ENCODE assay signal across 26 cellular contexts in the genomic region with DNA sequence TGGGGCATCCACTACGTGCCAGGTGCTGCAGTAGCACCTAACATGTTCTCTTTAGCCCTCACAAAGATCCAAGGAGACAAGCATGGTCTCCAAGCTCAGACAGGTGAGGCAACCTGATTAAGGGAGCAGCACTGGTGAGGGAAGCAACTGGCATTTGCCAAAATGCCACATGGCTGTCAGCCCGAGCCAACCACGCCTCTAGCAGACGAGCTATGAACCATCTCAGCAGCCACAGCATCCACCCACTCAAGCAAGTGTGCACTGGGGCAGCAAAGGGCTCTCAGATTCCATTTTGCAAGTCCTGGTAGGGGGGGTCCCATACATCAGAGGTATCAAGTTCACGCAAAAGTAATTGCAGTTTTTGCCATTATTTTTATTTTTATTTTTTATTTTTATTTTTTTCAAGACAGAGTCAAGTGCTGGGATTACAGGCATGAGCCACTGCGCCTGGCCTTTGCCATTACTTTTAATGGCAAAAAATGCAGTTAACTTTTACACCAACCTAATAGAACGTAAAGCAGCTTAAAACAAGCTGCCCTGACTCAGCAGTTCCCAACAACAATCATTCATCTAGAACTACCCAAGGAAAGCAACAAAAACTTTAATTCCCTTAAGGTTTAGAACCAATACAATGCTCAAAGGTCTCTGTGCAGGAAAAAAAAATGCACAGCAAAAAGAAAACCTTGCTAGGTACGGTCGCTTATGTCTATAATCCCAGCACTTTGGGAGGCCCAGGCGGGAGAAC. TPM values are rescaled to one million over a fixed set of nuclear protein-coding genes. Genes with fewer than 3 reads are reported as not detected.
DNase-seq lines count a peak whose midpoint lies in the region; ATAC-seq and TF ChIP-seq lines count a peak whose summit lies in the region.
"Had no signal": no experiment of that assay in that cellular context is flagged by ENCODE, and none has a peak within 500 bp of the region (broad histone marks: within the 10 kb centered on the region; RNA-seq: fewer than 3 reads in every experiment).

No MANE protein-coding gene starts in this region.

- DNase-seq in activated CD4-positive, alpha-beta T cell treated with anti-CD3 and anti-CD28 coated beads for 36 hours = peak; percentile 40
- DNase-seq in activated CD4-positive, alpha-beta T cell treated with anti-CD3 and anti-CD28 coated beads, Interleukin-2, amount 50 U/mL, for 1 hour = no peak
- DNase-seq in G401 (ENCODE audit: low spot score) (peak; percentile 93), neuronal stem cell (ENCODE audit: low spot score) (no peak), NCI-H1092 treated with DMSO at 0.1 percent for 48 hours (lab: John Stamatoyannopoulos, UW) (no peak), mucosa of descending colon (no peak), immature natural killer cell (no peak)
- DNase-seq: activated naive CD4-positive, alpha-beta T cell treated with anti-CD3 and anti-CD28 coated beads, Interleukin-2, amount 10 ng/mL, durations not matched to agents 7 days and 5 days; CD4-positive, alpha-beta memory T cell; DMS79 treated with DMSO at 0.1 percent for 48 hours; GOT3; islet precursor cell; mammary epithelial cell; naive thymus-derived CD4-positive, alpha-beta T cell; NCI-H1930; NCI-H510A; SHP77 treated with DMSO at 0.1 percent for 48 hours; T-cell; testis had no signal

- no peak overlapping the region for H2BK5ac ChIP-seq in neuronal stem cell (ENCODE audit: low read length)

- H3K27ac ChIP-seq in neuronal stem cell (replicated peaks; ENCODE audit: low read length) = no peak overlapping the region
- H3K27ac ChIP-seq: coronary artery, hepatocyte, skin epidermis, testis had no signal

- ATAC-seq in activated CD4-positive, alpha-beta T cell treated with anti-CD3 and anti-CD28 coated beads for 36 hours = no peak
- ATAC-seq in activated T-helper 17 cell treated with anti-CD3 and anti-CD28 coated beads, Interleukin-2, amount 50 U/mL, for 72 hours (replicated peaks) = peak; percentile 23
- ATAC-seq in mucosa of descending colon = no peak
- ATAC-seq: naive thymus-derived CD4-positive, alpha-beta T cell; T-cell had no signal

- CTCF ChIA-PET in activated CD4-positive, alpha-beta T cell treated with anti-CD3 and anti-CD28 coated beads for 36 hours (lab: Charles Lee) = interaction anchor here (0.6 to 1.6 kb wide), 4 partner anchors 10 to 801 kb away, joined by 3 to 4 read pairs (median 3); no protein-coding TSS in a partner anchor

- H2BK12ac ChIP-seq in neuronal stem cell (ENCODE audit: low read length) = no peak overlapping the region

- H3K4me2 ChIP-seq in neuronal stem cell (ENCODE audit: insufficient read depth, low read length, poor library complexity, severe bottlenecking) = no peak overlapping the region
- H3K4me2 ChIP-seq: hepatocyte had no signal

- H4K8ac ChIP-seq in neuronal stem cell (ENCODE audit: low read depth, low read length) = no peak overlapping the region

- H3K79me1 ChIP-seq in neuronal stem cell (ENCODE audit: low read depth, low read length) = peaks cover 4% of the 10 kb centered on the region

- no peaks in the 10 kb centered on the region for H3K27me3 Mint-ChIP-seq in activated CD4-positive, alpha-beta T cell treated with anti-CD3 and anti-CD28 coated beads for 36 hours
- H3K27me3 Mint-ChIP-seq in activated T-helper 17 cell treated with anti-CD3 and anti-CD28 coated beads, Interleukin-2, amount 50 U/mL, for 72 hours = no peaks in the 10 kb centered on the region
- peaks cover 0 to 2% (median 0%) of the 10 kb centered on the region in 3 donors for H3K27me3 Mint-ChIP-seq in immature natural killer cell (ENCODE audit: low read depth in 3 of 3)
- H3K27me3 Mint-ChIP-seq: activated naive CD4-positive, alpha-beta T cell treated with anti-CD3 and anti-CD28 coated beads, Interleukin-2, amount 10 ng/mL, durations not matched to agents 7 days and 5 days; CD4-positive, alpha-beta memory T cell; IgD-negative memory B cell; naive thymus-derived CD4-positive, alpha-beta T cell; T-cell had no signal

- no peak for TF ChIP-seq CTCF in mucosa of descending colon (IDR thresholded peaks at IDR 0.05)

- intact Hi-C loops in activated CD4-positive, alpha-beta T cell treated with anti-CD3 and anti-CD28 coated beads for 36 hours (cut with DNase I, micrococcal nuclease) = no loop called here
- intact Hi-C loops in mucosa of descending colon (cut with DNase I, micrococcal nuclease) = no loop called here

- no peak overlapping the region for H2AK5ac ChIP-seq in neuronal stem cell (ENCODE audit: low read depth, low read length)

- peaks cover 0 to 4% of the 10 kb centered on the region in 2 donors for H3K4me1 ChIP-seq in neuronal stem cell (ENCODE audit: control insufficient read depth in 2 of 2, insufficient read depth in 1 of 2, low read depth in 1 of 2, low read length in 2 of 2)
- no peaks in the 10 kb centered on the region for H3K4me1 ChIP-seq in mucosa of descending colon (ENCODE audit: low read depth)
- H3K4me1 ChIP-seq: testis had no signal

- POLR2A ChIA-PET in activated CD4-positive, alpha-beta T cell treated with anti-CD3 and anti-CD28 coated beads for 36 hours (lab: Charles Lee) = no interaction called here

- peaks cover 8 to 26% of the 10 kb centered on the region in 2 donors for H3K36me3 ChIP-seq in neuronal stem cell (replicated peaks in 1 of 2; ENCODE audit: control insufficient read depth in 2 of 2, insufficient read depth in 2 of 2, low read length in 2 of 2)
- no peaks in the 10 kb centered on the region for H3K36me3 ChIP-seq in mucosa of descending colon (ENCODE audit: low read depth)

- peak overlapping the region; percentile 13 for H3K9ac ChIP-seq in neuronal stem cell (ENCODE audit: low read depth, low read length, poor library complexity)

- peaks cover 11% of the 10 kb centered on the region for H3K4me1 Mint-ChIP-seq in activated CD4-positive, alpha-beta T cell treated with anti-CD3 and anti-CD28 coated beads for 36 hours
- H3K4me1 Mint-ChIP-seq in activated T-helper 17 cell treated with anti-CD3 and anti-CD28 coated beads, Interleukin-2, amount 50 U/mL, for 72 hours = peaks cover 11% of the 10 kb centered on the region
- H3K4me1 Mint-ChIP-seq in immature natural killer cell = peaks cover 60 to 70% of the 10 kb centered on the region in 2 donors

- H2AFZ ChIP-seq in neuronal stem cell (ENCODE audit: low read length) = no peak overlapping the region
- H2AFZ ChIP-seq: hepatocyte had no signal

- no peak overlapping the region for H3K4ac ChIP-seq in neuronal stem cell (ENCODE audit: low read length)

- H3K36me3 Mint-ChIP-seq in activated CD4-positive, alpha-beta T cell treated with anti-CD3 and anti-CD28 coated beads for 36 hours (ENCODE audit: low read depth) = no peaks in the 10 kb centered on the region
- peaks cover 27% of the 10 kb centered on the region for H3K36me3 Mint-ChIP-seq in activated T-helper 17 cell treated with anti-CD3 and anti-CD28 coated beads, Interleukin-2, amount 50 U/mL, for 72 hours (ENCODE audit: low read depth)
- H3K36me3 Mint-ChIP-seq in immature natural killer cell = peaks cover 6 to 10% (median 6%) of the 10 kb centered on the region in 3 donors

- H3K4me3 Mint-ChIP-seq in activated CD4-positive, alpha-beta T cell treated with anti-CD3 and anti-CD28 coated beads for 36 hours = no peak overlapping the region
- no peak overlapping the region for H3K4me3 Mint-ChIP-seq in activated T-helper 17 cell treated with anti-CD3 and anti-CD28 coated beads, Interleukin-2, amount 50 U/mL, for 72 hours
- H3K4me3 Mint-ChIP-seq in immature natural killer cell = no peak overlapping the region
- H3K4me3 Mint-ChIP-seq: activated naive CD4-positive, alpha-beta T cell treated with anti-CD3 and anti-CD28 coated beads, Interleukin-2, amount 10 ng/mL, durations not matched to agents 7 days and 5 days; CD4-positive, alpha-beta memory T cell; naive thymus-derived CD4-positive, alpha-beta T cell; T-cell had no signal

- no peaks in the 10 kb centered on the region for H3K9me3 Mint-ChIP-seq in activated CD4-positive, alpha-beta T cell treated with anti-CD3 and anti-CD28 coated beads for 36 hours (ENCODE audit: low read depth)
- no peaks in the 10 kb centered on the region for H3K9me3 Mint-ChIP-seq in activated T-helper 17 cell treated with anti-CD3 and anti-CD28 coated beads, Interleukin-2, amount 50 U/mL, for 72 hours
- H3K9me3 Mint-ChIP-seq in immature natural killer cell = no peaks in the 10 kb centered on the region
- H3K9me3 Mint-ChIP-seq: activated naive CD4-positive, alpha-beta T cell treated with anti-CD3 and anti-CD28 coated beads, Interleukin-2, amount 10 ng/mL, durations not matched to agents 7 days and 5 days; CD4-positive, alpha-beta memory T cell; IgD-negative memory B cell; naive thymus-derived CD4-positive, alpha-beta T cell; T-cell had no signal

- H4K91ac ChIP-seq in neuronal stem cell (ENCODE audit: low read depth, low read length, poor library complexity) = no peak overlapping the region

- H2BK15ac ChIP-seq in neuronal stem cell (ENCODE audit: low read length) = no peak overlapping the region

- H3K4me3 ChIP-seq in neuronal stem cell (ENCODE audit: low read length in 2 of 2) = no peak overlapping the region
- no peak overlapping the region for H3K4me3 ChIP-seq in mucosa of descending colon
- H3K4me3 ChIP-seq: coronary artery, hepatocyte, skin epidermis, testis had no signal

- peak overlapping the region; percentile 27 for H3K18ac ChIP-seq in neuronal stem cell (ENCODE audit: low read length)

- H3K9me3 ChIP-seq in neuronal stem cell (replicated peaks in 1 of 2; ENCODE audit: control insufficient read depth in 2 of 2, insufficient read depth in 1 of 2, low read depth in 1 of 2, low read length in 2 of 2) (no peaks in the 10 kb centered on the region), mucosa of descending colon (no peaks in the 10 kb centered on the region)
- H3K9me3 ChIP-seq: testis had no signal

- no peak overlapping the region for H3K27ac Mint-ChIP-seq in activated CD4-positive, alpha-beta T cell treated with anti-CD3 and anti-CD28 coated beads for 36 hours
- no peak overlapping the region for H3K27ac Mint-ChIP-seq in activated T-helper 17 cell treated with anti-CD3 and anti-CD28 coated beads, Interleukin-2, amount 50 U/mL, for 72 hours
- peak overlapping the region in 1 of 6 donors; percentile 38 for H3K27ac Mint-ChIP-seq in immature natural killer cell
- H3K27ac Mint-ChIP-seq: activated naive CD4-positive, alpha-beta T cell treated with anti-CD3 and anti-CD28 coated beads, Interleukin-2, amount 10 ng/mL, durations not matched to agents 7 days and 5 days; IgD-negative memory B cell had no signal

- no peak overlapping the region for H2BK120ac ChIP-seq in neuronal stem cell (ENCODE audit: low read depth, low read length)

- peak overlapping the region; percentile 19 for H3K23ac ChIP-seq in neuronal stem cell (ENCODE audit: low read depth, low read length, poor library complexity)

- no CpG with 5 or more reads among the region's 10 CpGs for WGBS in neuronal stem cell (ENCODE audit: extremely low coverage in 2 of 2, insufficient read length in 2 of 2, insufficient replicate concordance in 1 of 2), 2 donors

- no peak overlapping the region for H3K14ac ChIP-seq in neuronal stem cell (ENCODE audit: low read length)

- H3K27me3 ChIP-seq in neuronal stem cell (ENCODE audit: control insufficient read depth in 3 of 3, insufficient read depth in 3 of 3, low read depth in 1 of 3, low read length in 3 of 3) = no peaks in the 10 kb centered on the region
- H3K27me3 ChIP-seq: hepatocyte, testis had no signal

- in situ Hi-C loops in G401 (cut with HindIII; ENCODE audit: low sequenced_read_pairs) = no loop called here

RNA-seq across cellular contexts. Expression of a gene that starts 36.3 kb away (rescaled TPM):
- total RNA-seq in activated CD4-positive, alpha-beta T cell treated with anti-CD3 and anti-CD28 coated beads for 36 hours = under 1 TPM in 1 of 2 experiments, not detected in 1; 0.18 TPM
- total RNA-seq in G401 (2014; rRNA removed; shearing (Covaris generic)) = 0.12 TPM in 1 of 2 replicates, not detected in the other
- total RNA-seq in activated T-helper 17 cell treated with anti-CD3 and anti-CD28 coated beads, Interleukin-2, amount 50 U/mL, for 72 hours = under 1 TPM in 1 of 2 donors, not detected in 1; 0.26 TPM
- polyA plus RNA-seq in neuronal stem cell (2013, experiment 1 of 2) = 0.18 TPM
- polyA plus RNA-seq in neuronal stem cell (2013, experiment 2 of 2) = 0.18 TPM
- total RNA-seq in mucosa of descending colon = 10 to 100 TPM; 13.8 to 49.1 (median 38.2) TPM
- not detected for polyA plus RNA-seq in immature natural killer cell
- total RNA-seq: CD4-positive, alpha-beta memory T cell; endothelial cell of umbilical vein; posterior vena cava had no signal
- polyA plus RNA-seq: CD4-positive, alpha-beta memory T cell; endothelial cell of umbilical vein; IgD-negative memory B cell; mammary epithelial cell; naive thymus-derived CD4-positive, alpha-beta T cell had no signal

Comparison
In these comparisons a context has a peak if more than half of its experiments do, and no peak if none do; other contexts are left out.
1. DNase-seq: peak in activated CD4-positive, alpha-beta T cell treated with anti-CD3 and anti-CD28 coated beads for 36 hours (single experiment) and G401 (single experiment); none in activated CD4-positive, alpha-beta T cell treated with anti-CD3 and anti-CD28 coated beads, Interleukin-2, amount 50 U/mL, for 1 hour (single experiment), neuronal stem cell (single experiment), NCI-H1092 treated with DMSO at 0.1 percent for 48 hours (single experiment), mucosa of descending colon (0 of 3) and immature natural killer cell (0 of 3).
2. RNA of a gene that starts 36.3 kb away (total RNA-seq): 13.8 to 49.1 TPM in mucosa of descending colon; 0.26 TPM in activated T-helper 17 cell treated with anti-CD3 and anti-CD28 coated beads, Interleukin-2, amount 50 U/mL, for 72 hours, 0.18 TPM in activated CD4-positive, alpha-beta T cell treated with anti-CD3 and anti-CD28 coated beads for 36 hours and 0.12 TPM in G401; every median in the first group is over 10 times any median in the second.